In genomic region chrX:15761564-15762191, GRCh38 we compare ENCODE assay signal across 8 cellular contexts. TPM values are rescaled to one million over a fixed set of nuclear protein-coding genes. Genes with fewer than 3 reads are reported as not detected.
A peak's percentile ranks its signal among the peaks of the same experiment; 100 is the strongest.
DNase-seq lines count a peak whose midpoint lies in the region; ATAC-seq and TF ChIP-seq lines count a peak whose summit lies in the region.

No MANE protein-coding gene starts in this region.

- no peaks in the 10 kb centered on the region for H3K27me3 Mint-ChIP-seq in activated CD4-positive, alpha-beta memory T cell treated with anti-CD3 and anti-CD28 coated beads, Interleukin-2, amount 10 ng/mL, durations not matched to agents 7 days and 5 days

- peaks cover 8% of the 10 kb centered on the region for H3K36me3 Mint-ChIP-seq in activated CD4-positive, alpha-beta memory T cell treated with anti-CD3 and anti-CD28 coated beads, Interleukin-2, amount 10 ng/mL, durations not matched to agents 7 days and 5 days (ENCODE audit: low read depth)

- CTCF ChIA-PET in activated CD4-positive, alpha-beta memory T cell treated with anti-CD3 and anti-CD28 coated beads, Interleukin-2, amount 10 ng/mL, durations not matched to agents 7 days and 5 days (lab: Charles Lee) = interaction anchor here (1.0 kb wide), 1 partner anchor 11 kb away, joined by 3 read pairs; no protein-coding TSS in a partner anchor

- no peak overlapping the region for H3K4me3 Mint-ChIP-seq in activated CD4-positive, alpha-beta memory T cell treated with anti-CD3 and anti-CD28 coated beads, Interleukin-2, amount 10 ng/mL, durations not matched to agents 7 days and 5 days

- H3K4me1 Mint-ChIP-seq in activated CD4-positive, alpha-beta memory T cell treated with anti-CD3 and anti-CD28 coated beads, Interleukin-2, amount 10 ng/mL, durations not matched to agents 7 days and 5 days = peaks cover 38% of the 10 kb centered on the region

- no peak overlapping the region for H3K4me3 ChIP-seq in fibroblast of mammary gland (ENCODE audit: control insufficient read depth, low read depth, low read length)

- H3K9me3 Mint-ChIP-seq in activated CD4-positive, alpha-beta memory T cell treated with anti-CD3 and anti-CD28 coated beads, Interleukin-2, amount 10 ng/mL, durations not matched to agents 7 days and 5 days = no peaks in the 10 kb centered on the region

- TF ChIP-seq CTCF in fibroblast of mammary gland (conservative IDR thresholded peaks at IDR 0.05; ENCODE audit: control insufficient read depth, insufficient read depth, low read depth, low read length) = peak; percentile 92

- DNase-seq in ACHN = peak; percentile 14
- peak; percentile 47 for DNase-seq in EH (ENCODE audit: low read depth)
- peak; percentile 20 for DNase-seq in LHCN-M2 (ENCODE audit: low read depth)
- DNase-seq in activated CD4-positive, alpha-beta memory T cell treated with anti-CD3 and anti-CD28 coated beads, Interleukin-2, amount 10 ng/mL, durations not matched to agents 7 days and 5 days = peak; percentile 41
- peak; percentile 48 for DNase-seq in fibroblast of mammary gland (ENCODE audit: low read depth)
- peak; percentile 54 for DNase-seq in retina
- no peak for DNase-seq in LoVo (ENCODE audit: low spot score)

- peak overlapping the region; percentile 51 for H3K27ac Mint-ChIP-seq in activated CD4-positive, alpha-beta memory T cell treated with anti-CD3 and anti-CD28 coated beads, Interleukin-2, amount 10 ng/mL, durations not matched to agents 7 days and 5 days

- in situ Hi-C loops in ACHN (cut with HindIII; ENCODE audit: low pct_ligation_motif_present, low pct_unique_long_range_greater_than_20kb, low sequenced_read_pairs) = no loop called here

- ATAC-seq in GM21619 (IDR thresholded peaks at IDR 0.05; ENCODE audit: unreplicated experiment) = no peak

- POLR2A ChIA-PET in activated CD4-positive, alpha-beta memory T cell treated with anti-CD3 and anti-CD28 coated beads, Interleukin-2, amount 10 ng/mL, durations not matched to agents 7 days and 5 days (lab: Charles Lee) = no interaction called here

RNA-seq across cellular contexts. Expression of gene CA5B, which starts 23.6 kb away (rescaled TPM):
- total RNA-seq in LHCN-M2 (2014; rRNA removed) = 18.4 and 29.7 TPM in 2 replicates
- 6.8 TPM for polyA plus RNA-seq in LHCN-M2 (2012)
- 10 to 100 TPM; 26.1 to 31.7 TPM for total RNA-seq in activated CD4-positive, alpha-beta memory T cell treated with anti-CD3 and anti-CD28 coated beads, Interleukin-2, amount 10 ng/mL, durations not matched to agents 7 days and 5 days

RNA-seq across cellular contexts. Expression of gene ZRSR2, which starts 28.6 kb away (rescaled TPM):
- 2.6 and 3.8 TPM in 2 replicates for total RNA-seq in LHCN-M2 (2014; rRNA removed)
- polyA plus RNA-seq in LHCN-M2 (2012) = 5.6 TPM
- total RNA-seq in activated CD4-positive, alpha-beta memory T cell treated with anti-CD3 and anti-CD28 coated beads, Interleukin-2, amount 10 ng/mL, durations not matched to agents 7 days and 5 days = 10 to 100 TPM; 21.9 to 24.2 TPM
